In the genomic region with DNA sequence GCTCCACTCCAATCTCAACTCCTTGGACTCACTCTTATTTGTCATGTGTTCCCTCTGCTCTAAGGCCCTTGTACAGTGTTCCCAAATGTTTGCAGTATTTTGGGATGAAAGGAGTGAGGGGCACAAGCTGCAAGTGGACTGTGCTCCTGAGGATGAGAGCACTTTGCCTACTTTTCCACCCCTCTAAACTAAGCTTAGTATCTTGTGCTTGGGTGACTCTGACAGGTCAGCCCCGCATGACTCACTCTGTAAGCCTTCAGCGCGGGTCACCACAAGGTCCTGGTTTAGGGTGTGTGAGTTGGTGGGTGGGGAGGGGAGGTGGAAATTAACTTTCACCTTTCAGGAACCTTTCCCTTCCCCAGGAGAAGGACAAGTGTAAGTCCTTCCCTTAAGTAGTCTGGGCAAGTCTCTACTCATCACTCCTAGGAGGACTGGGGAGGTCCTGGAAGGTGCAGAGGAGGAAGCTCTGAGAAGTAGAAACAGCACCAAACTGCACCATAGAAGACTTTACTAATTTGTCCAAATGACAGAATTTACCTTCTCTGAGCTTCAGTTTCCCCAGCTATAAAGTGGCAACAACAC, we compare ENCODE assay signal across 1 cellular context.
TF ChIP-seq lines count a peak whose summit lies in the region.

No MANE protein-coding gene starts in this region.

TF ChIP-seq in GM23338, 12 proteins besides CTCF, POLR2A, EP300 and RAD21:
- TF ChIP-seq ZNF462 (CRISPR knock-in tag; IDR thresholded peaks at IDR 0.05) = no peak
- TF ChIP-seq, protein P1, sequence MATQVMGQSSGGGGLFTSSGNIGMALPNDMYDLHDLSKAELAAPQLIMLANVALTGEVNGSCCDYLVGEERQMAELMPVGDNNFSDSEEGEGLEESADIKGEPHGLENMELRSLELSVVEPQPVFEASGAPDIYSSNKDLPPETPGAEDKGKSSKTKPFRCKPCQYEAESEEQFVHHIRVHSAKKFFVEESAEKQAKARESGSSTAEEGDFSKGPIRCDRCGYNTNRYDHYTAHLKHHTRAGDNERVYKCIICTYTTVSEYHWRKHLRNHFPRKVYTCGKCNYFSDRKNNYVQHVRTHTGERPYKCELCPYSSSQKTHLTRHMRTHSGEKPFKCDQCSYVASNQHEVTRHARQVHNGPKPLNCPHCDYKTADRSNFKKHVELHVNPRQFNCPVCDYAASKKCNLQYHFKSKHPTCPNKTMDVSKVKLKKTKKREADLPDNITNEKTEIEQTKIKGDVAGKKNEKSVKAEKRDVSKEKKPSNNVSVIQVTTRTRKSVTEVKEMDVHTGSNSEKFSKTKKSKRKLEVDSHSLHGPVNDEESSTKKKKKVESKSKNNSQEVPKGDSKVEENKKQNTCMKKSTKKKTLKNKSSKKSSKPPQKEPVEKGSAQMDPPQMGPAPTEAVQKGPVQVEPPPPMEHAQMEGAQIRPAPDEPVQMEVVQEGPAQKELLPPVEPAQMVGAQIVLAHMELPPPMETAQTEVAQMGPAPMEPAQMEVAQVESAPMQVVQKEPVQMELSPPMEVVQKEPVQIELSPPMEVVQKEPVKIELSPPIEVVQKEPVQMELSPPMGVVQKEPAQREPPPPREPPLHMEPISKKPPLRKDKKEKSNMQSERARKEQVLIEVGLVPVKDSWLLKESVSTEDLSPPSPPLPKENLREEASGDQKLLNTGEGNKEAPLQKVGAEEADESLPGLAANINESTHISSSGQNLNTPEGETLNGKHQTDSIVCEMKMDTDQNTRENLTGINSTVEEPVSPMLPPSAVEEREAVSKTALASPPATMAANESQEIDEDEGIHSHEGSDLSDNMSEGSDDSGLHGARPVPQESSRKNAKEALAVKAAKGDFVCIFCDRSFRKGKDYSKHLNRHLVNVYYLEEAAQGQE (IDR thresholded peaks at IDR 0.05; ENCODE audit: unreplicated experiment) = no peak
- TF ChIP-seq EZH2phosphoT487 (IDR thresholded peaks at IDR 0.05; ENCODE audit: unreplicated experiment) = no peak
- TF ChIP-seq CREB1 (CRISPR knock-in tag; IDR thresholded peaks at IDR 0.05; ENCODE audit: low read depth) = no peak
- no peak for TF ChIP-seq EZH2 (IDR thresholded peaks at IDR 0.05; ENCODE audit: low read depth, unreplicated experiment)
- TF ChIP-seq, protein P2, sequence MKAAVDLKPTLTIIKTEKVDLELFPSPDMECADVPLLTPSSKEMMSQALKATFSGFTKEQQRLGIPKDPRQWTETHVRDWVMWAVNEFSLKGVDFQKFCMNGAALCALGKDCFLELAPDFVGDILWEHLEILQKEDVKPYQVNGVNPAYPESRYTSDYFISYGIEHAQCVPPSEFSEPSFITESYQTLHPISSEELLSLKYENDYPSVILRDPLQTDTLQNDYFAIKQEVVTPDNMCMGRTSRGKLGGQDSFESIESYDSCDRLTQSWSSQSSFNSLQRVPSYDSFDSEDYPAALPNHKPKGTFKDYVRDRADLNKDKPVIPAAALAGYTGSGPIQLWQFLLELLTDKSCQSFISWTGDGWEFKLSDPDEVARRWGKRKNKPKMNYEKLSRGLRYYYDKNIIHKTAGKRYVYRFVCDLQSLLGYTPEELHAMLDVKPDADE (IDR thresholded peaks at IDR 0.05) = no peak
- TF ChIP-seq POLR2AphosphoS5 (IDR thresholded peaks at IDR 0.05; ENCODE audit: low read depth) = no peak
- TF ChIP-seq STAT1 (IDR thresholded peaks at IDR 0.05; ENCODE audit: unreplicated experiment) = no peak
- no peak for TF ChIP-seq NANOG (IDR thresholded peaks at IDR 0.05; ENCODE audit: borderline replicate concordance)
- no peak for TF ChIP-seq JUNB (IDR thresholded peaks at IDR 0.05; ENCODE audit: unreplicated experiment)
